1 cellular context compared by ENCODE assay signal in the genomic region with DNA sequence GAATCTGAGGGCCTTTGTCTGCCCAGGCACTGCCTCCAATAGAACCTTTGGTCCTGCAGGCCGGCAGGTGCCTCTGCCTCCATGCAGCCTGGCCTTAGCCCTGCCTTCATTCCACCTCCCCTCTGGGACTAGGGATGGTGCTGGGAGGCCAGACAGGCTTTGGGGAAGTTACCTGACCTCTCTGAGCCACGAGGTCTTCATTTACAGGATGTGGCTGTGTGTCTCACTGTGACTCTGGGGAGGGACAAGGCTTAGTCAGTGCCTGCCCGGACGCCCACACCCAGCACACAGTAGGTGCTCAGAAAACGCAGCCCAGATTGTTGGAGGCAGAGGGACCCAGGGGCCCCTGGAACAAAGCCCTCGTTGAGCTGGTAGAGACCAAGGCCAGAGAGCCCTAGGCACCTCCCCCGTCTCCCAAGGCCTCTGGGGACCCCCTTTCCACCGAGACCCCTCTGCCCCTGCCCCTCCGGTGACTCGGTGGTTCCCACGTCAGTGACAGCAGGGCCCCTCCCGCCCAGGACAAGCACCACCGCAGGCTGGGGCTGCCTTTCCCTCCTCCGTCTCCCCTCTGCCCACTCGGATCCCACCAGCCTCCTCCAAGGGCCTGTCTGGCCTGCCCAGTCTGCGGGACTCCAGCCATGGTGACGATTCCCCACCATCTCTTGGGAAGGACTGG.
TF ChIP-seq lines count a peak whose summit lies in the region.

No MANE protein-coding gene starts in this region.

TF ChIP-seq in GM23338, 12 proteins besides CTCF, POLR2A, EP300 and RAD21 (continued from another document):
- TF ChIP-seq, protein P1, sequence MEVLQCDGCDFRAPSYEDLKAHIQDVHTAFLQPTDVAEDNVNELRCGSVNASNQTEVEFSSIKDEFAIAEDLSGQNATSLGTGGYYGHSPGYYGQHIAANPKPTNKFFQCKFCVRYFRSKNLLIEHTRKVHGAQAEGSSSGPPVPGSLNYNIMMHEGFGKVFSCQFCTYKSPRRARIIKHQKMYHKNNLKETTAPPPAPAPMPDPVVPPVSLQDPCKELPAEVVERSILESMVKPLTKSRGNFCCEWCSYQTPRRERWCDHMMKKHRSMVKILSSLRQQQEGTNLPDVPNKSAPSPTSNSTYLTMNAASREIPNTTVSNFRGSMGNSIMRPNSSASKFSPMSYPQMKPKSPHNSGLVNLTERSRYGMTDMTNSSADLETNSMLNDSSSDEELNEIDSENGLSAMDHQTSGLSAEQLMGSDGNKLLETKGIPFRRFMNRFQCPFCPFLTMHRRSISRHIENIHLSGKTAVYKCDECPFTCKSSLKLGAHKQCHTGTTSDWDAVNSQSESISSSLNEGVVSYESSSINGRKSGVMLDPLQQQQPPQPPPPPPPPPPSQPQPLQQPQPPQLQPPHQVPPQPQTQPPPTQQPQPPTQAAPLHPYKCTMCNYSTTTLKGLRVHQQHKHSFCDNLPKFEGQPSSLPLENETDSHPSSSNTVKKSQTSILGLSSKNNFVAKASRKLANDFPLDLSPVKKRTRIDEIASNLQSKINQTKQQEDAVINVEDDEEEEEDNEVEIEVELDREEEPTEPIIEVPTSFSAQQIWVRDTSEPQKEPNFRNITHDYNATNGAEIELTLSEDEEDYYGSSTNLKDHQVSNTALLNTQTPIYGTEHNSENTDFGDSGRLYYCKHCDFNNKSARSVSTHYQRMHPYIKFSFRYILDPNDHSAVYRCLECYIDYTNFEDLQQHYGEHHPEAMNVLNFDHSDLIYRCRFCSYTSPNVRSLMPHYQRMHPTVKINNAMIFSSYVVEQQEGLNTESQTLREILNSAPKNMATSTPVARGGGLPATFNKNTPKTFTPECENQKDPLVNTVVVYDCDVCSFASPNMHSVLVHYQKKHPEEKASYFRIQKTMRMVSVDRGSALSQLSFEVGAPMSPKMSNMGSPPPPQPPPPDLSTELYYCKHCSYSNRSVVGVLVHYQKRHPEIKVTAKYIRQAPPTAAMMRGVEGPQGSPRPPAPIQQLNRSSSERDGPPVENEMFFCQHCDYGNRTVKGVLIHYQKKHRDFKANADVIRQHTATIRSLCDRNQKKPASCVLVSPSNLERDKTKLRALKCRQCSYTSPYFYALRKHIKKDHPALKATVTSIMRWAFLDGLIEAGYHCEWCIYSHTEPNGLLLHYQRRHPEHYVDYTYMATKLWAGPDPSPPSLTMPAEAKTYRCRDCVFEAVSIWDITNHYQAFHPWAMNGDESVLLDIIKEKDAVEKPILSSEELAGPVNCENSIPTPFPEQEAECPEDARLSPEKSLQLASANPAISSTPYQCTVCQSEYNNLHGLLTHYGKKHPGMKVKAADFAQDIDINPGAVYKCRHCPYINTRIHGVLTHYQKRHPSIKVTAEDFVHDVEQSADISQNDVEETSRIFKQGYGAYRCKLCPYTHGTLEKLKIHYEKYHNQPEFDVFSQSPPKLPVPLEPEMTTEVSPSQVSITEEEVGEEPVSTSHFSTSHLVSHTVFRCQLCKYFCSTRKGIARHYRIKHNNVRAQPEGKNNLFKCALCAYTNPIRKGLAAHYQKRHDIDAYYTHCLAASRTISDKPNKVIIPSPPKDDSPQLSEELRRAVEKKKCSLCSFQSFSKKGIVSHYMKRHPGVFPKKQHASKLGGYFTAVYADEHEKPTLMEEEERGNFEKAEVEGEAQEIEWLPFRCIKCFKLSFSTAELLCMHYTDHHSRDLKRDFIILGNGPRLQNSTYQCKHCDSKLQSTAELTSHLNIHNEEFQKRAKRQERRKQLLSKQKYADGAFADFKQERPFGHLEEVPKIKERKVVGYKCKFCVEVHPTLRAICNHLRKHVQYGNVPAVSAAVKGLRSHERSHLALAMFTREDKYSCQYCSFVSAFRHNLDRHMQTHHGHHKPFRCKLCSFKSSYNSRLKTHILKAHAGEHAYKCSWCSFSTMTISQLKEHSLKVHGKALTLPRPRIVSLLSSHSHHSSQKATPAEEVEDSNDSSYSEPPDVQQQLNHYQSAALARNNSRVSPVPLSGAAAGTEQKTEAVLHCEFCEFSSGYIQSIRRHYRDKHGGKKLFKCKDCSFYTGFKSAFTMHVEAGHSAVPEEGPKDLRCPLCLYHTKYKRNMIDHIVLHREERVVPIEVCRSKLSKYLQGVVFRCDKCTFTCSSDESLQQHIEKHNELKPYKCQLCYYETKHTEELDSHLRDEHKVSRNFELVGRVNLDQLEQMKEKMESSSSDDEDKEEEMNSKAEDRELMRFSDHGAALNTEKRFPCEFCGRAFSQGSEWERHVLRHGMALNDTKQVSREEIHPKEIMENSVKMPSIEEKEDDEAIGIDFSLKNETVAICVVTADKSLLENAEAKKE (CRISPR knock-in tag; IDR thresholded peaks at IDR 0.05), result no peak
